Comparison of ENCODE assay signal across 18 cellular contexts in genomic region chr2:19651466-19651865, GRCh38.
"Had no signal": no experiment of that assay in that cellular context is flagged by ENCODE, and none has a peak within 500 bp of the region (broad histone marks: within the 10 kb centered on the region; RNA-seq: fewer than 3 reads in every experiment).

No MANE protein-coding gene starts in this region.

- H3K27me3 ChIP-seq: sigmoid colon had no signal

- H3K4me3 Mint-ChIP-seq: activated CD4-positive, alpha-beta T cell treated with anti-CD3 and anti-CD28 coated beads for 36 hours; activated CD8-positive, alpha-beta T cell treated with anti-CD3 and anti-CD28 coated beads for 36 hours; activated naive CD4-positive, alpha-beta T cell treated with anti-CD3 and anti-CD28 coated beads for 36 hours; activated T-helper 1 cell treated with anti-CD3 and anti-CD28 coated beads, Interleukin-12 subunit alpha, Interleukin-12 subunit beta, Interleukin-2, Interleukin-4 antibody, amounts not matched to agents 30 ng/mL and 10 ng/mL and 1 ng/mL, durations not matched to agents 14 hours and 24 hours and 36 hours; nephron; stimulated activated naive CD8-positive, alpha-beta T cell treated with anti-CD3 and anti-CD28 coated beads, Interleukin-15, Interleukin-2, amounts not matched to agents 100 ng/mL and 50 ng/mL, for 24 hours; T-cell had no signal

- H3K36me3 Mint-ChIP-seq: T-cell had no signal

- H3K27ac ChIP-seq: epithelial cell of prostate, psoas muscle, sigmoid colon, thoracic aorta had no signal

- ATAC-seq: activated CD4-positive, alpha-beta T cell treated with anti-CD3 and anti-CD28 coated beads for 36 hours; activated CD8-positive, alpha-beta T cell treated with anti-CD3 and anti-CD28 coated beads for 36 hours; left lobe of liver; psoas muscle; T-cell had no signal

- H3K4me1 ChIP-seq: psoas muscle, sigmoid colon had no signal

- H3K27ac Mint-ChIP-seq: activated CD4-positive, alpha-beta T cell treated with anti-CD3 and anti-CD28 coated beads for 36 hours; activated CD8-positive, alpha-beta T cell treated with anti-CD3 and anti-CD28 coated beads for 36 hours; activated naive CD4-positive, alpha-beta T cell treated with anti-CD3 and anti-CD28 coated beads for 36 hours; activated T-helper 1 cell treated with anti-CD3 and anti-CD28 coated beads, Interleukin-12 subunit alpha, Interleukin-12 subunit beta, Interleukin-2, Interleukin-4 antibody, amounts not matched to agents 30 ng/mL and 10 ng/mL and 1 ng/mL, durations not matched to agents 14 hours and 24 hours and 36 hours; nephron; stimulated activated naive CD8-positive, alpha-beta T cell treated with anti-CD3 and anti-CD28 coated beads, Interleukin-15, Interleukin-2, amounts not matched to agents 100 ng/mL and 50 ng/mL, for 24 hours; T-cell had no signal

- DNase-seq: activated CD4-positive, alpha-beta T cell treated with anti-CD3 and anti-CD28 coated beads for 36 hours; activated CD8-positive, alpha-beta memory T cell treated with anti-CD3 and anti-CD28 coated beads, Interleukin-2, amount 50 U/mL, for 4 hours; activated CD8-positive, alpha-beta T cell treated with anti-CD3 and anti-CD28 coated beads for 36 hours; activated naive CD4-positive, alpha-beta T cell treated with anti-CD3 and anti-CD28 coated beads for 36 hours; central memory CD4-positive, alpha-beta T cell; effector memory CD4-positive, alpha-beta T cell; occipital lobe; psoas muscle; sigmoid colon; stimulated activated CD4-positive, alpha-beta T cell treated with anti-CD3 and anti-CD28 coated beads, Interleukin-4, amount 100 ng/mL, for 24 hours; T-cell; T1000 had no signal

- H3K36me3 ChIP-seq: sigmoid colon, thoracic aorta had no signal

- H3K4me1 Mint-ChIP-seq: activated CD4-positive, alpha-beta T cell treated with anti-CD3 and anti-CD28 coated beads for 36 hours; nephron; T-cell had no signal

- H3K9me3 ChIP-seq: psoas muscle, sigmoid colon, thoracic aorta had no signal

- H3K9me3 Mint-ChIP-seq: activated CD8-positive, alpha-beta T cell treated with anti-CD3 and anti-CD28 coated beads for 36 hours; activated naive CD4-positive, alpha-beta T cell treated with anti-CD3 and anti-CD28 coated beads for 36 hours; activated T-helper 1 cell treated with anti-CD3 and anti-CD28 coated beads, Interleukin-12 subunit alpha, Interleukin-12 subunit beta, Interleukin-2, Interleukin-4 antibody, amounts not matched to agents 30 ng/mL and 10 ng/mL and 1 ng/mL, durations not matched to agents 14 hours and 24 hours and 36 hours; nephron; stimulated activated naive CD8-positive, alpha-beta T cell treated with anti-CD3 and anti-CD28 coated beads, Interleukin-15, Interleukin-2, amounts not matched to agents 100 ng/mL and 50 ng/mL, for 24 hours; T-cell had no signal

- H3K4me3 ChIP-seq: psoas muscle, sigmoid colon, thoracic aorta had no signal
